ENCODE assay signal across 8 cellular contexts in the genomic region with DNA sequence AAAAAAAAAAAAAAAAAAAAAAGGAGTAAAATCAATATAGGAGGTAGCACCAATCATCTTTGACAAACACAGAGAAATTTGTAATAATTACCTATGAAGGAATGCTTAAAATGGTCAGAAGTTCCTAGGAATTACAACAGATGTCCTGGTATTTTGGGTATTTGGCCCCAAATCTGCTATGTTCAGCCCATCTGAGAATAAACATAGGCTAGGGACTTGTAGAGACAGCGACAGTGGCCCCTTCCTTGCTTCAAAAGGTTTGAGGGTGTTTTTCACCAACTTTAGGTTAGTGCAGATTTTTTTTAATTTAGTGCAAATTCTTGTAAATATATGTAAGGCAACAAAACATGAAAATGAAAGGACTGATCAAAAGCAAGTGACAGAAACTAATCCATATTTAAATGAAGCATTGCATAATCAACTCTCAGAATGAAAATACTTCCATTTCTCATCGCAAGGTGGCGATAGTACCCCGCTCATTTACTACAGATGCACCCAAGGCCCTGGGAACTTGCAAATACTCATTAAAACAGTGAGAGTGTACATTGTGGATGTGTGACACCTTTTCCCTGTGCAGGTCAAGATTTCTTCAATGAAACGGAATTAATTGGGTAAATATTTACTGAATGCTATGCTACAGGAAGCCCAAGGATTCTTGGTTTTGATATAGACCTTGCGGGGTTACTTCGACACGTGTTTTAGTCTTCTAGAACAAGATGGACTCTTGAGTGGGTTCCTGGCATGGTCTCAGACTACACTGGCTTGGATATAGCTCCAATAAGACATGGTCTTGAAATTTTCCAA. TPM values are rescaled to one million over a fixed set of nuclear protein-coding genes. Genes with fewer than 3 reads are reported as not detected.
DNase-seq lines count a peak whose midpoint lies in the region; ATAC-seq and TF ChIP-seq lines count a peak whose summit lies in the region.

No MANE protein-coding gene starts in this region.

- POLR2A ChIA-PET in RWPE1 (lab: Yijun Ruan, JAX; ENCODE audit: low non-redundant PET): no interaction called here

- TF ChIP-seq CTCF in RWPE1 (conservative IDR thresholded peaks at IDR 0.05; ENCODE audit: low read depth): peak; percentile 81

- CTCF ChIA-PET in RWPE1 (lab: Yijun Ruan, JAX): no interaction called here

- DNase-seq in ELR (ENCODE audit: low read depth): peak; percentile 66
- DNase-seq in KG1 (lab: John Stamatoyannopoulos, UW): peak; percentile 86
- peak; percentile 62 for DNase-seq in RWPE1 (ENCODE audit: low spot score)
- DNase-seq in activated effector memory CD4-positive, alpha-beta T cell treated with anti-CD3 and anti-CD28 coated beads, Interleukin-2, amount 50 U/mL, for 16 hours: peak; percentile 74
- DNase-seq in glomerular endothelial cell (ENCODE audit: extremely low read depth, low read depth, low spot score): peak; percentile 45
- DNase-seq in renal cortical epithelial cell (ENCODE audit: low read depth): peak; percentile 67
- no peak for DNase-seq in GF-D8 (lab: John Stamatoyannopoulos, UW)

- no peak overlapping the region for H3K27ac ChIP-seq in RWPE1

- peak; percentile 94 for ATAC-seq in GM21619 (IDR thresholded peaks at IDR 0.05; ENCODE audit: unreplicated experiment)

RNA-seq across cellular contexts. Expression of a gene that starts 44.6 kb away (rescaled TPM):
- total RNA-seq in glomerular endothelial cell: 50.3 and 156 TPM in 2 replicates
- total RNA-seq in renal cortical epithelial cell: 0.25 and 0.35 TPM in 2 replicates

Comparison
In these comparisons a context has a peak if more than half of its experiments do, and no peak if none do; other contexts are left out.
1. RNA of a gene that starts 44.6 kb away (total RNA-seq): 50.3 to 156 TPM in glomerular endothelial cell; 0.25 to 0.35 TPM in renal cortical epithelial cell; every median in the first group is over 10 times any median in the second.